In genomic region chr15:101122266-101122665, GRCh38 we compare ENCODE assay signal across 10 cellular contexts.
DNase-seq lines count a peak whose midpoint lies in the region; ATAC-seq and TF ChIP-seq lines count a peak whose summit lies in the region.
"Had no signal": no experiment of that assay in that cellular context is flagged by ENCODE, and none has a peak within 500 bp of the region (broad histone marks: within the 10 kb centered on the region; RNA-seq: fewer than 3 reads in every experiment).

No MANE protein-coding gene starts in this region.

- H3K4me3 ChIP-seq in breast epithelium (peak overlapping the region in 2 of 3 donors; percentile 39 to 67), upper lobe of right lung (peak overlapping the region; percentile 38)

- POLR2A ChIA-PET in MCF 10A (lab: Yijun Ruan, JAX) = no interaction called here
- POLR2A ChIA-PET in naive thymus-derived CD8-positive, alpha-beta T cell (lab: Charles Lee) = no interaction called here

- H3K9me3 ChIP-seq in breast epithelium = no peaks in the 10 kb centered on the region
- no peaks in the 10 kb centered on the region for H3K9me3 ChIP-seq in upper lobe of right lung

- peaks cover 0 to 20% of the 10 kb centered on the region in 2 donors for H3K4me1 ChIP-seq in breast epithelium
- H3K4me1 ChIP-seq in upper lobe of right lung = peaks cover 29% of the 10 kb centered on the region

- CTCF ChIA-PET in MCF 10A (lab: Yijun Ruan, JAX) = interaction anchor here (0.5 to 1.1 kb wide), 3 partner anchors 11 to 471 kb away, joined by 3 to 4 read pairs (median 3); no protein-coding TSS in a partner anchor

- peak overlapping the region; percentile 76 to 94 for H3K27ac ChIP-seq in breast epithelium
- peak overlapping the region; percentile 76 for H3K27ac ChIP-seq in upper lobe of right lung

- H3K4me1 Mint-ChIP-seq in MCF 10A (ENCODE audit: insufficient read depth, unreplicated experiment) (peaks cover 12% of the 10 kb centered on the region), chondrocyte (ENCODE audit: low read depth) (peaks cover 57% of the 10 kb centered on the region)
- peaks cover 25 to 51% (median 35%) of the 10 kb centered on the region in 4 donors for H3K4me1 Mint-ChIP-seq in naive thymus-derived CD8-positive, alpha-beta T cell

- H3K36me3 Mint-ChIP-seq in MCF 10A (ENCODE audit: insufficient read depth, unreplicated experiment) (no peaks in the 10 kb centered on the region), chondrocyte (ENCODE audit: low read depth) (no peaks in the 10 kb centered on the region)
- H3K36me3 Mint-ChIP-seq in naive thymus-derived CD8-positive, alpha-beta T cell = no peaks in the 10 kb centered on the region
- H3K36me3 Mint-ChIP-seq: CD4-positive, alpha-beta memory T cell had no signal

- H3K27me3 ChIP-seq in breast epithelium (no peaks in the 10 kb centered on the region), upper lobe of right lung (no peaks in the 10 kb centered on the region)

- no peak overlapping the region for H3K4me3 Mint-ChIP-seq in MCF 10A (ENCODE audit: unreplicated experiment)
- H3K4me3 Mint-ChIP-seq in chondrocyte (ENCODE audit: unreplicated experiment) = peak overlapping the region; percentile 55
- peak overlapping the region in 8 of 10 donors; percentile 28 to 81 (median 71) for H3K4me3 Mint-ChIP-seq in naive thymus-derived CD8-positive, alpha-beta T cell

- intact Hi-C loops in breast epithelium (cut with DNase I; ENCODE audit: low total_unique reads) = loop anchor here (10.0 kb wide), 1 partner anchor 133 kb away; the partner anchor contains the start of gene CHSY1
- intact Hi-C loops in MCF 10A (cut with micrococcal nuclease) = no loop called here
- intact Hi-C loops in upper lobe of right lung (cut with DNase I) = no loop called here

- no peak for ATAC-seq in naive thymus-derived CD8-positive, alpha-beta T cell
- ATAC-seq in upper lobe of right lung (peak; percentile 10), GM18511 (IDR thresholded peaks at IDR 0.05; ENCODE audit: unreplicated experiment) (no peak), GM18861 (IDR thresholded peaks at IDR 0.05; ENCODE audit: unreplicated experiment) (no peak)

- H3K36me3 ChIP-seq in breast epithelium (no peaks in the 10 kb centered on the region), upper lobe of right lung (no peaks in the 10 kb centered on the region)

- no TSS peak for BruUV-seq in MCF 10A (replicated peaks; lab: Mats Ljungman, UMichigan)

- H3K9me3 Mint-ChIP-seq in MCF 10A (ENCODE audit: unreplicated experiment) = peaks cover 7% of the 10 kb centered on the region
- no peaks in the 10 kb centered on the region for H3K9me3 Mint-ChIP-seq in chondrocyte (ENCODE audit: low read depth)
- H3K9me3 Mint-ChIP-seq in naive thymus-derived CD8-positive, alpha-beta T cell = no peaks in the 10 kb centered on the region
- H3K9me3 Mint-ChIP-seq: CD4-positive, alpha-beta memory T cell had no signal

- TF ChIP-seq POLR2A in breast epithelium (IDR thresholded peaks at IDR 0.05) = no peak

- DNase-seq in breast epithelium (ENCODE audit: low spot score in 2 of 2) (no peak), MCF 10A (ENCODE audit: unreplicated experiment) (no peak), chondrocyte (ENCODE audit: low spot score) (no peak), upper lobe of right lung (no peak), ecto neural progenitor cell (ENCODE audit: low spot score) (no peak)
- no peak for DNase-seq in naive thymus-derived CD8-positive, alpha-beta T cell
- DNase-seq: CD4-positive, alpha-beta memory T cell; NCI-H1417 treated with DMSO at 0.1 percent for 48 hours had no signal

- H3K27ac Mint-ChIP-seq in MCF 10A (ENCODE audit: low read depth, unreplicated experiment) = no peak overlapping the region
- peak overlapping the region; percentile 62 for H3K27ac Mint-ChIP-seq in chondrocyte (ENCODE audit: unreplicated experiment)
- peak overlapping the region in 7 of 10 donors; percentile 53 to 85 (median 75) for H3K27ac Mint-ChIP-seq in naive thymus-derived CD8-positive, alpha-beta T cell

- no peaks in the 10 kb centered on the region for H3K27me3 Mint-ChIP-seq in MCF 10A (ENCODE audit: insufficient read depth, unreplicated experiment)
- no peaks in the 10 kb centered on the region for H3K27me3 Mint-ChIP-seq in chondrocyte (ENCODE audit: low read depth)
- H3K27me3 Mint-ChIP-seq in naive thymus-derived CD8-positive, alpha-beta T cell = no peaks in the 10 kb centered on the region
- H3K27me3 Mint-ChIP-seq: CD4-positive, alpha-beta memory T cell had no signal

- TF ChIP-seq CTCF in breast epithelium (IDR thresholded peaks at IDR 0.05) = no peak
- no peak for TF ChIP-seq CTCF in MCF 10A (IDR thresholded peaks at IDR 0.05; ENCODE audit: unreplicated experiment)
- no peak for TF ChIP-seq CTCF in chondrocyte (IDR thresholded peaks at IDR 0.05)
- TF ChIP-seq CTCF in upper lobe of right lung (IDR thresholded peaks at IDR 0.05) = no peak
